Comparison of ENCODE assay signal across 19 cellular contexts in genomic region chr5:158878227-158878626, GRCh38.
DNase-seq lines count a peak whose midpoint lies in the region; ATAC-seq, FAIRE-seq and TF ChIP-seq lines count a peak whose summit lies in the region.
"Had no signal": no experiment of that assay in that cellular context is flagged by ENCODE, and none has a peak within 500 bp of the region (broad histone marks: within the 10 kb centered on the region; RNA-seq: fewer than 3 reads in every experiment).

No MANE protein-coding gene starts in this region.

- H3K4me1 Mint-ChIP-seq in memory B cell: peaks cover 79% of the 10 kb centered on the region

- H2AFZ ChIP-seq in OCI-LY1 (ENCODE audit: low read length): no peak overlapping the region

- no peaks in the 10 kb centered on the region for H4K20me1 ChIP-seq in OCI-LY1 (ENCODE audit: insufficient read depth, low read length)

- peak overlapping the region; percentile 63 for H3K4me2 ChIP-seq in OCI-LY1 (ENCODE audit: low read length)

- H3K9me3 ChIP-seq in heart right ventricle: no peaks in the 10 kb centered on the region
- H3K9me3 ChIP-seq in OCI-LY1 (ENCODE audit: low read length): no peaks in the 10 kb centered on the region
- no peaks in the 10 kb centered on the region for H3K9me3 ChIP-seq in tibial artery
- H3K9me3 ChIP-seq in kidney (ENCODE audit: control insufficient read depth in 1 of 2, low read length in 2 of 2): no peaks in the 10 kb centered on the region
- H3K9me3 ChIP-seq: A549, SJCRH30 had no signal

- WGBS in heart right ventricle, 2 donors: 59 to 70% methylated on average over 1 of the region's 1 CpG

- H3K27ac ChIP-seq in heart right ventricle (peak overlapping the region in 6 of 10 donors; percentile 0 to 86 (median 67)), OCI-LY1 (ENCODE audit: low read depth, low read length, poor library complexity, severe bottlenecking) (peak overlapping the region; percentile 94), tibial artery (peak overlapping the region; percentile 28 to 60), kidney (ENCODE audit: low read depth in 2 of 2, low read length in 2 of 2) (no peak overlapping the region)
- H3K27ac ChIP-seq: A549, RWPE1, SJCRH30 had no signal

- H3F3A ChIP-seq in OCI-LY1 (ENCODE audit: insufficient read depth, low read length): peaks cover 3% of the 10 kb centered on the region; the same call in 1 of the 2 replicates

- H3K4me1 ChIP-seq in heart right ventricle (peaks cover 0 to 72% (median 48%) of the 10 kb centered on the region in 9 donors), OCI-LY1 (ENCODE audit: insufficient read depth, low read length, severe bottlenecking) (peaks cover 100% of the 10 kb centered on the region), tibial artery (peaks cover 0 to 91% (median 48%) of the 10 kb centered on the region in 4 donors), kidney (ENCODE audit: control insufficient read depth in 1 of 2, insufficient read depth in 1 of 2, low read depth in 1 of 2, low read length in 2 of 2) (peaks cover 0 to 6% of the 10 kb centered on the region in 2 donors)

- no peak overlapping the region; the same call in 1 of the 2 replicates for H3K9ac ChIP-seq in OCI-LY1 (ENCODE audit: low read length)
- no peak overlapping the region for H3K9ac ChIP-seq in kidney (ENCODE audit: low read length in 2 of 2)

- TF ChIP-seq CTCF in heart right ventricle (IDR thresholded peaks at IDR 0.05) (no peak), OCI-LY1 (IDR thresholded peaks at IDR 0.05; ENCODE audit: low read length) (no peak), tibial artery (IDR thresholded peaks at IDR 0.05) (no peak), kidney (IDR thresholded peaks at IDR 0.05; ENCODE audit: borderline replicate concordance, extremely low read depth, insufficient read depth) (no peak)

- H3K79me2 ChIP-seq in OCI-LY1 (ENCODE audit: insufficient read depth, low read length): peaks cover 28% of the 10 kb centered on the region

- peak overlapping the region; percentile 96 for H3K27ac Mint-ChIP-seq in memory B cell
- H3K27ac Mint-ChIP-seq: CD4-positive, alpha-beta T cell; HFFc6 had no signal

- no peak for DNase-seq in heart right ventricle
- no peak for DNase-seq in Right ventricle myocardium inferior (ENCODE audit: missing footprints)
- DNase-seq in memory B cell (ENCODE audit: low spot score in 2 of 2): no peak
- DNase-seq in tibial artery: no peak
- DNase-seq in DMS53 (lab: John Stamatoyannopoulos, UW): no peak
- no peak for DNase-seq in kidney
- DNase-seq in NCI-H146 treated with DMSO at 0.1 percent for 48 hours (lab: John Stamatoyannopoulos, UW; ENCODE audit: unreplicated experiment): no peak
- DNase-seq: CD4-positive, alpha-beta T cell; HFFc6; NCI-H187 treated with DMSO at 0.1 percent for 48 hours; NCI-H345; NCI-H526 treated with DMSO at 0.1 percent for 48 hours; NK-92 treated with Interleukin-12 subunit alpha and Interleukin-12 subunit beta, amount 100 ng/mL, for 24 hours; PC-3; SJCRH30 had no signal

- H3K36me3 ChIP-seq in heart right ventricle (no peaks in the 10 kb centered on the region), OCI-LY1 (ENCODE audit: insufficient read depth, low read length) (no peaks in the 10 kb centered on the region), tibial artery (no peaks in the 10 kb centered on the region), kidney (ENCODE audit: control insufficient read depth in 1 of 2, insufficient read depth in 2 of 2, low read length in 2 of 2) (no peaks in the 10 kb centered on the region)
- H3K36me3 ChIP-seq: SJCRH30 had no signal

- H3K9me2 ChIP-seq in OCI-LY1 (ENCODE audit: low read depth, low read length): no peaks in the 10 kb centered on the region

- H3K4me3 ChIP-seq in heart right ventricle: no peak overlapping the region
- H3K4me3 ChIP-seq in OCI-LY1 (ENCODE audit: low read depth, low read length, poor library complexity, severe bottlenecking): peak overlapping the region; percentile 2
- no peak overlapping the region for H3K4me3 ChIP-seq in tibial artery
- H3K4me3 ChIP-seq in kidney (ENCODE audit: low read length in 2 of 2): no peak overlapping the region
- H3K4me3 ChIP-seq: A549, SJCRH30 had no signal

- ATAC-seq in heart right ventricle: no peak
- no peak for ATAC-seq in Right ventricle myocardium inferior
- ATAC-seq in memory B cell (ENCODE audit: low read depth): peak; percentile 5
- ATAC-seq: A549, PC-3 had no signal

- H3K27me3 Mint-ChIP-seq in memory B cell: no peaks in the 10 kb centered on the region
- H3K27me3 Mint-ChIP-seq: CD4-positive, alpha-beta T cell had no signal

- H3K36me3 Mint-ChIP-seq in memory B cell: peaks cover 4% of the 10 kb centered on the region

- intact Hi-C loops in heart right ventricle (cut with DNase I) (loop anchor here in 5 of 10 donors (5.0 to 10.0 kb wide), 4 partner anchors 73 to 224 kb away; partner anchors contain the start of gene EBF1 (in 1 of the 5)), Right ventricle myocardium inferior (cut with DNase I) (loop anchor here (5.0 to 10.0 kb wide), 2 partner anchors 101 to 217 kb away; partner anchors contain the start of gene EBF1), tibial artery (cut with DNase I; ENCODE audit: low total_unique reads) (no loop called here), kidney (cut with DNase I) (no loop called here)

- no peak for FAIRE-seq in kidney (lab: Jason Lieb, UNC)
- FAIRE-seq: A549, H54 had no signal

- H3K27me3 ChIP-seq in heart right ventricle (peaks cover 0 to 7% (median 0%) of the 10 kb centered on the region in 7 donors), OCI-LY1 (ENCODE audit: insufficient read depth, low read length) (no peaks in the 10 kb centered on the region), tibial artery (no peaks in the 10 kb centered on the region)
- H3K27me3 ChIP-seq: SJCRH30 had no signal

- H3K4me3 Mint-ChIP-seq in memory B cell: peak overlapping the region; percentile 22
- H3K4me3 Mint-ChIP-seq: CD4-positive, alpha-beta T cell; HFFc6 had no signal

- H3K9me3 Mint-ChIP-seq in memory B cell: no peaks in the 10 kb centered on the region
- H3K9me3 Mint-ChIP-seq: CD4-positive, alpha-beta T cell; HFFc6 had no signal

Comparison
In these comparisons a context has a peak if more than half of its experiments do, and no peak if none do; other contexts are left out.
1. H3K27ac ChIP-seq: peak in heart right ventricle (6 of 10), OCI-LY1 (single experiment) and tibial artery (2 of 2); none in kidney (0 of 2).